In the genomic region with DNA sequence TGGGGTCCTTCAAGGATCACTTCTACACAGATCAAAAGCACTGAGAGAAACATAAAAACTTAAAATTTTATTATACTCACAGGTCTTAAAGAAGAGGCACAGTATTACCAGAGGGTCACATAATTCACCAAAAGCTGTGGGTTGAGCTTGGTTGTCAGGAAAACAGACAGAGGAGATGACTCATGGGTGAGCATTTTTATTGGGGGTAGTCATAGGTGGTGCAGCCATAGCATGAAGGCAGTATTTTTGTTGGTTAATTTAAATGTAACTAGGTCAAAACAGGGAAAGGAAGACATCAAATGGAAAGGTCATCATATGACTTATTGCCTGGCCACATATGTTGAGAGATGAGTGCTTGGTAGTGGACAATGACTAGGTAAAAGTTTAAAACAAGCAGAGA, we compare ENCODE assay signal across 15 cellular contexts. TPM values are rescaled to one million over a fixed set of nuclear protein-coding genes. Genes with fewer than 3 reads are reported as not detected.
DNase-seq lines count a peak whose midpoint lies in the region; ATAC-seq and TF ChIP-seq lines count a peak whose summit lies in the region.
"Had no signal": no experiment of that assay in that cellular context is flagged by ENCODE, and none has a peak within 500 bp of the region (broad histone marks: within the 10 kb centered on the region; RNA-seq: fewer than 3 reads in every experiment).

No MANE protein-coding gene starts in this region.

- intact Hi-C loops in A673 (cut with micrococcal nuclease; ENCODE audit: unreplicated experiment): no loop called here

- DNase-seq in A673 (ENCODE audit: low spot score): peak; percentile 30
- DNase-seq in HPDE6-E6E7 (ENCODE audit: extremely low spot score): peak; percentile 58
- peak; percentile 37 for DNase-seq in adipocyte (ENCODE audit: low read depth)
- DNase-seq in glomerular endothelial cell (ENCODE audit: extremely low read depth, low read depth, low spot score): peak; percentile 56
- no peak for DNase-seq in activated CD4-positive, alpha-beta T cell treated with anti-CD3 and anti-CD28 coated beads, Interleukin-2, amount 10 ng/mL, durations not matched to agents 7 days and 5 days
- no peak for DNase-seq in stimulated activated naive CD8-positive, alpha-beta T cell treated with anti-CD3 and anti-CD28 coated beads, Interleukin-15, Interleukin-2, amounts not matched to agents 100 U/mL and 50 U/mL, for 24 hours
- no peak for DNase-seq in hippocampal formation (lab: John Stamatoyannopoulos, UW)
- no peak for DNase-seq in NCI-H446 treated with DMSO at 0.1 percent for 48 hours (lab: John Stamatoyannopoulos, UW)
- DNase-seq: activated CD4-positive, alpha-beta memory T cell treated with anti-CD3 and anti-CD28 coated beads, Interleukin-2, amount 10 ng/mL, durations not matched to agents 7 days and 5 days; activated naive CD4-positive, alpha-beta T cell treated with anti-CD3 and anti-CD28 coated beads, Interleukin-2, amount 10 ng/mL, durations not matched to agents 7 days and 5 days; NCI-H524 treated with DMSO at 0.1 percent for 48 hours; stimulated activated naive CD4-positive, alpha-beta T cell had no signal

- H3K27me3 ChIP-seq in A673 (replicated peaks; ENCODE audit: insufficient read depth, low read depth, low read length, poor library complexity) (peaks cover 4% of the 10 kb centered on the region), adipocyte (replicated peaks; ENCODE audit: control insufficient read depth, insufficient read depth, low read length) (no peaks in the 10 kb centered on the region)

- no peak overlapping the region for H3K27ac Mint-ChIP-seq in activated CD4-positive, alpha-beta T cell treated with anti-CD3 and anti-CD28 coated beads, Interleukin-2, amount 10 ng/mL, durations not matched to agents 7 days and 5 days
- H3K27ac Mint-ChIP-seq: activated CD4-positive, alpha-beta memory T cell treated with anti-CD3 and anti-CD28 coated beads, Interleukin-2, amount 10 ng/mL, durations not matched to agents 7 days and 5 days; activated naive CD4-positive, alpha-beta T cell treated with anti-CD3 and anti-CD28 coated beads, Interleukin-2, amount 10 ng/mL, durations not matched to agents 7 days and 5 days had no signal

- no TSS peak for BruUV-seq in A673 (replicated peaks; lab: Mats Ljungman, UMichigan)

- no peak overlapping the region for H3K9ac ChIP-seq in adipocyte (ENCODE audit: low read length)

- H3K36me3 ChIP-seq in A673 (ENCODE audit: insufficient read depth, low read length, poor library complexity, severe bottlenecking): no peaks in the 10 kb centered on the region
- no peaks in the 10 kb centered on the region for H3K36me3 ChIP-seq in adipocyte (ENCODE audit: control insufficient read depth, insufficient read depth, low read length, severe bottlenecking)

- H3K36me3 Mint-ChIP-seq in activated CD4-positive, alpha-beta T cell treated with anti-CD3 and anti-CD28 coated beads, Interleukin-2, amount 10 ng/mL, durations not matched to agents 7 days and 5 days (ENCODE audit: low read depth): no peaks in the 10 kb centered on the region
- H3K36me3 Mint-ChIP-seq: activated naive CD4-positive, alpha-beta T cell treated with anti-CD3 and anti-CD28 coated beads, Interleukin-2, amount 10 ng/mL, durations not matched to agents 7 days and 5 days had no signal

- H3K9me3 ChIP-seq in A673 (ENCODE audit: low read depth, low read length, poor library complexity, severe bottlenecking) (no peaks in the 10 kb centered on the region), adipocyte (ENCODE audit: control insufficient read depth, low read length) (peaks cover 6% of the 10 kb centered on the region)
- H3K9me3 ChIP-seq: A549 had no signal

- CTCF ChIA-PET in A673 (lab: Charles Lee): no interaction called here
- CTCF ChIA-PET in activated CD4-positive, alpha-beta T cell treated with anti-CD3 and anti-CD28 coated beads, Interleukin-2, amount 10 ng/mL, durations not matched to agents 7 days and 5 days (lab: Charles Lee): no interaction called here

- H3K4me1 ChIP-seq in A673 (ENCODE audit: insufficient read depth, low read length, poor library complexity, severe bottlenecking) (no peaks in the 10 kb centered on the region), adipocyte (ENCODE audit: control insufficient read depth, insufficient read depth, low read length) (no peaks in the 10 kb centered on the region)
- H3K4me1 ChIP-seq: A549 had no signal

- no peaks in the 10 kb centered on the region for H3K9me3 Mint-ChIP-seq in activated CD4-positive, alpha-beta T cell treated with anti-CD3 and anti-CD28 coated beads, Interleukin-2, amount 10 ng/mL, durations not matched to agents 7 days and 5 days
- H3K9me3 Mint-ChIP-seq: activated CD4-positive, alpha-beta memory T cell treated with anti-CD3 and anti-CD28 coated beads, Interleukin-2, amount 10 ng/mL, durations not matched to agents 7 days and 5 days had no signal

- POLR2A ChIA-PET in A673 (lab: Charles Lee; ENCODE audit: low non-redundant PET): no interaction called here
- POLR2A ChIA-PET in activated CD4-positive, alpha-beta T cell treated with anti-CD3 and anti-CD28 coated beads, Interleukin-2, amount 10 ng/mL, durations not matched to agents 7 days and 5 days (lab: Charles Lee): no interaction called here

- H3K27ac ChIP-seq in A673 (ENCODE audit: low read depth, low read length, poor library complexity, severe bottlenecking): no peak overlapping the region
- H3K27ac ChIP-seq: A549 had no signal

- H3K4me3 Mint-ChIP-seq in activated CD4-positive, alpha-beta T cell treated with anti-CD3 and anti-CD28 coated beads, Interleukin-2, amount 10 ng/mL, durations not matched to agents 7 days and 5 days: no peak overlapping the region
- H3K4me3 Mint-ChIP-seq: activated CD4-positive, alpha-beta memory T cell treated with anti-CD3 and anti-CD28 coated beads, Interleukin-2, amount 10 ng/mL, durations not matched to agents 7 days and 5 days; activated naive CD4-positive, alpha-beta T cell treated with anti-CD3 and anti-CD28 coated beads, Interleukin-2, amount 10 ng/mL, durations not matched to agents 7 days and 5 days; neural crest cell had no signal

- no peaks in the 10 kb centered on the region for H3K4me1 Mint-ChIP-seq in activated CD4-positive, alpha-beta T cell treated with anti-CD3 and anti-CD28 coated beads, Interleukin-2, amount 10 ng/mL, durations not matched to agents 7 days and 5 days
- H3K4me1 Mint-ChIP-seq: activated CD4-positive, alpha-beta memory T cell treated with anti-CD3 and anti-CD28 coated beads, Interleukin-2, amount 10 ng/mL, durations not matched to agents 7 days and 5 days; activated naive CD4-positive, alpha-beta T cell treated with anti-CD3 and anti-CD28 coated beads, Interleukin-2, amount 10 ng/mL, durations not matched to agents 7 days and 5 days; neural crest cell had no signal

- H3K4me3 ChIP-seq in A673 (ENCODE audit: low read depth, low read length, poor library complexity, severe bottlenecking): no peak overlapping the region
- no peak overlapping the region for H3K4me3 ChIP-seq in adipocyte (ENCODE audit: low read length)
- H3K4me3 ChIP-seq: A549 had no signal

- no peak for ATAC-seq in stimulated activated naive CD8-positive, alpha-beta T cell treated with anti-CD3 and anti-CD28 coated beads, Interleukin-15, Interleukin-2, amounts not matched to agents 100 U/mL and 50 U/mL, for 24 hours
- ATAC-seq: A549 had no signal

- peaks cover 2% of the 10 kb centered on the region for H3K27me3 Mint-ChIP-seq in activated CD4-positive, alpha-beta T cell treated with anti-CD3 and anti-CD28 coated beads, Interleukin-2, amount 10 ng/mL, durations not matched to agents 7 days and 5 days
- H3K27me3 Mint-ChIP-seq: activated CD4-positive, alpha-beta memory T cell treated with anti-CD3 and anti-CD28 coated beads, Interleukin-2, amount 10 ng/mL, durations not matched to agents 7 days and 5 days; activated naive CD4-positive, alpha-beta T cell treated with anti-CD3 and anti-CD28 coated beads, Interleukin-2, amount 10 ng/mL, durations not matched to agents 7 days and 5 days had no signal

- TF ChIP-seq CTCF in A673 (conservative IDR thresholded peaks at IDR 0.05; ENCODE audit: low read depth, low read length): no peak

RNA-seq across cellular contexts. Expression of gene OR5B17, which starts 24.2 kb away (rescaled TPM):
- total RNA-seq in A673 (2021) (not detected in 2 replicates), glomerular endothelial cell (not detected in 2 replicates)
- total RNA-seq in activated CD4-positive, alpha-beta T cell treated with anti-CD3 and anti-CD28 coated beads, Interleukin-2, amount 10 ng/mL, durations not matched to agents 7 days and 5 days: not detected
- total RNA-seq: activated CD4-positive, alpha-beta memory T cell treated with anti-CD3 and anti-CD28 coated beads, Interleukin-2, amount 10 ng/mL, durations not matched to agents 7 days and 5 days; H1; neural crest cell had no signal

Comparison
In these comparisons a context has a peak if more than half of its experiments do, and no peak if none do; other contexts are left out.
1. DNase-seq: peak in A673 (single experiment), HPDE6-E6E7 (single experiment), adipocyte (single experiment) and glomerular endothelial cell (single experiment); none in activated CD4-positive, alpha-beta T cell treated with anti-CD3 and anti-CD28 coated beads, Interleukin-2, amount 10 ng/mL, durations not matched to agents 7 days and 5 days (single experiment), stimulated activated naive CD8-positive, alpha-beta T cell treated with anti-CD3 and anti-CD28 coated beads, Interleukin-15, Interleukin-2, amounts not matched to agents 100 U/mL and 50 U/mL, for 24 hours (single experiment), hippocampal formation (0 of 2) and NCI-H446 treated with DMSO at 0.1 percent for 48 hours (single experiment).